ENCODE assay signal across 1 cellular context in the genomic region with DNA sequence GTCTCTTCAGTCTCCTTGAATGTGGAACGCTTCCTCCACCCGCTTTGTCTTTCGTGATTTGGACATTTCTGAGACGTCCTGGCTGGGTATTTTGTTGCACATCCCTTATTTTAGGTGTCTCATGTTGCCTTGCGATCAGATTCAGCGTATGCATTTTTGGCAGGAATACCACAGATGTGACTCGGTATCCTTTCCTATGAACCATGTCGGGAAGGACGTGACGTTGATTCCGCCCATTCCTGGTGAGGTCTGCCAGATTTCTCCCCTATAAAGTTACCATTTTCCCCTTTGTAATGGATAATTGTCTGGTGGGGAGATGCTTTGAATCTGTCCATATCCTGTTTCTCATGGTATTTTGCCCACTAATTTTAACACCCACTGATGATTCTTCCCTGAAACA.
TF ChIP-seq lines count a peak whose summit lies in the region.

No MANE protein-coding gene starts in this region.

TF ChIP-seq in IMR-90, 13 proteins besides CTCF, POLR2A, EP300 and RAD21 (continued from another document):
- TF ChIP-seq BHLHE40 (IDR thresholded peaks at IDR 0.05; ENCODE audit: low read depth, low read length) (no peak), MAZ (IDR thresholded peaks at IDR 0.05; ENCODE audit: borderline replicate concordance, low read depth, low read length) (no peak), SMC3 (IDR thresholded peaks at IDR 0.05; ENCODE audit: low read depth, low read length) (no peak), CEBPB (IDR thresholded peaks at IDR 0.05; ENCODE audit: low read depth, low read length) (no peak), USF2 (IDR thresholded peaks at IDR 0.05; ENCODE audit: low read depth, low read length) (no peak), RFX5 (IDR thresholded peaks at IDR 0.05; ENCODE audit: low read depth, low read length) (no peak), CHD1 (IDR thresholded peaks at IDR 0.05; ENCODE audit: low read depth, low read length) (no peak), ELK1 (IDR thresholded peaks at IDR 0.05; ENCODE audit: borderline replicate concordance, low read depth, low read length) (no peak), RCOR1 (IDR thresholded peaks at IDR 0.05; ENCODE audit: insufficient replicate concordance, low read length) (no peak)
